Comparison of ENCODE assay signal across 16 cellular contexts in genomic region chr15:78130012-78130353, GRCh38. TPM values are rescaled to one million over a fixed set of nuclear protein-coding genes. Genes with fewer than 3 reads are reported as not detected.
A peak's percentile ranks its signal among the peaks of the same experiment; 100 is the strongest.
DNase-seq lines count a peak whose midpoint lies in the region; ATAC-seq and TF ChIP-seq lines count a peak whose summit lies in the region.
"Had no signal": no experiment of that assay in that cellular context is flagged by ENCODE, and none has a peak within 500 bp of the region (broad histone marks: within the 10 kb centered on the region; RNA-seq: fewer than 3 reads in every experiment).

No MANE protein-coding gene starts in this region.

- no peak overlapping the region for H3K9ac ChIP-seq in HUES48 (ENCODE audit: low read depth, low read length)
- H3K9ac ChIP-seq: parathyroid adenoma had no signal

- H3K36me3 ChIP-seq in HUES48 (ENCODE audit: control insufficient read depth, insufficient read depth, low read length): no peaks in the 10 kb centered on the region
- H3K36me3 ChIP-seq: upper lobe of right lung had no signal

- 0 out of 2 replicates have a peak overlapping the region, but pooled peaks have one; percentile 97 for H3K4me3 ChIP-seq in HUES48 (ENCODE audit: low read depth, low read length)

- intact Hi-C loops in activated CD8-positive, alpha-beta T cell treated with anti-CD3 and anti-CD28 coated beads for 36 hours (cut with micrococcal nuclease): no loop called here
- intact Hi-C loops in dendritic cell treated with granulocyte-macrophage colony-stimulating factor and Interleukin-4, amounts not matched to agents 40 ng/mL and 50 ng/mL, for 4 days (cut with micrococcal nuclease): loop anchor here (5.0 kb wide), 1 partner anchor 112 kb away; no protein-coding TSS in a partner anchor

- H3K9me3 ChIP-seq in HUES48 (ENCODE audit: control insufficient read depth, insufficient read depth, low read length): no peaks in the 10 kb centered on the region
- H3K9me3 ChIP-seq: upper lobe of right lung had no signal

- DNase-seq in activated CD8-positive, alpha-beta T cell treated with anti-CD3 and anti-CD28 coated beads for 36 hours: no peak
- no peak for DNase-seq in activated CD8-positive, alpha-beta T cell treated with anti-CD3 and anti-CD28 coated beads, Interleukin-2, amount 10 ng/mL, durations not matched to agents 7 days and 5 days
- DNase-seq in osteocyte (ENCODE audit: extremely low spot score, unreplicated experiment) (no peak), SHP77 treated with DMSO at 0.1 percent for 48 hours (lab: John Stamatoyannopoulos, UW) (no peak)
- DNase-seq: head of caudate nucleus, Karpas-422, NCI-H187 treated with DMSO at 0.1 percent for 48 hours, SIG-M5, upper lobe of right lung had no signal

- peak overlapping the region; percentile 70 for H3K4me3 Mint-ChIP-seq in activated CD8-positive, alpha-beta T cell treated with anti-CD3 and anti-CD28 coated beads for 36 hours
- H3K4me3 Mint-ChIP-seq in activated CD8-positive, alpha-beta T cell treated with anti-CD3 and anti-CD28 coated beads, Interleukin-2, amount 10 ng/mL, durations not matched to agents 7 days and 5 days: no peak overlapping the region
- H3K4me3 Mint-ChIP-seq in dendritic cell treated with granulocyte-macrophage colony-stimulating factor and Interleukin-4, amounts not matched to agents 40 ng/mL and 50 ng/mL, for 4 days: peak overlapping the region; percentile 79
- peak overlapping the region; percentile 71 for H3K4me3 Mint-ChIP-seq in osteocyte (ENCODE audit: unreplicated experiment)

- H3K4me1 Mint-ChIP-seq in activated CD8-positive, alpha-beta T cell treated with anti-CD3 and anti-CD28 coated beads for 36 hours (ENCODE audit: low read depth): peaks cover 22% of the 10 kb centered on the region
- H3K4me1 Mint-ChIP-seq in activated CD8-positive, alpha-beta T cell treated with anti-CD3 and anti-CD28 coated beads, Interleukin-2, amount 10 ng/mL, durations not matched to agents 7 days and 5 days (ENCODE audit: low read depth): peaks cover 24% of the 10 kb centered on the region
- peaks cover 29% of the 10 kb centered on the region for H3K4me1 Mint-ChIP-seq in dendritic cell treated with granulocyte-macrophage colony-stimulating factor and Interleukin-4, amounts not matched to agents 40 ng/mL and 50 ng/mL, for 4 days (ENCODE audit: low read depth)
- peaks cover 13% of the 10 kb centered on the region for H3K4me1 Mint-ChIP-seq in osteocyte (ENCODE audit: unreplicated experiment)

- H3K9me3 Mint-ChIP-seq in activated CD8-positive, alpha-beta T cell treated with anti-CD3 and anti-CD28 coated beads for 36 hours: no peaks in the 10 kb centered on the region
- no peaks in the 10 kb centered on the region for H3K9me3 Mint-ChIP-seq in activated CD8-positive, alpha-beta T cell treated with anti-CD3 and anti-CD28 coated beads, Interleukin-2, amount 10 ng/mL, durations not matched to agents 7 days and 5 days (ENCODE audit: insufficient read depth)
- no peaks in the 10 kb centered on the region for H3K9me3 Mint-ChIP-seq in dendritic cell treated with granulocyte-macrophage colony-stimulating factor and Interleukin-4, amounts not matched to agents 40 ng/mL and 50 ng/mL, for 4 days
- H3K9me3 Mint-ChIP-seq in osteocyte (ENCODE audit: unreplicated experiment): no peaks in the 10 kb centered on the region

- POLR2A ChIA-PET in activated CD8-positive, alpha-beta T cell treated with anti-CD3 and anti-CD28 coated beads for 36 hours (lab: Charles Lee): interaction anchor here (1.3 kb wide), 2 partner anchors 20 to 65 kb away, joined by 3 to 5 read pairs; partner anchors contain the start of gene IDH3A
- POLR2A ChIA-PET in activated CD8-positive, alpha-beta T cell treated with anti-CD3 and anti-CD28 coated beads, Interleukin-2, amount 10 ng/mL, durations not matched to agents 7 days and 5 days (lab: Charles Lee): interaction anchor here (1.4 to 2.8 kb wide), 3 partner anchors 18 to 65 kb away, joined by 3 to 21 read pairs (median 7); partner anchors contain the start of gene IDH3A

- peak overlapping the region; percentile 62 for H3K27ac Mint-ChIP-seq in activated CD8-positive, alpha-beta T cell treated with anti-CD3 and anti-CD28 coated beads for 36 hours
- no peak overlapping the region for H3K27ac Mint-ChIP-seq in activated CD8-positive, alpha-beta T cell treated with anti-CD3 and anti-CD28 coated beads, Interleukin-2, amount 10 ng/mL, durations not matched to agents 7 days and 5 days
- H3K27ac Mint-ChIP-seq in dendritic cell treated with granulocyte-macrophage colony-stimulating factor and Interleukin-4, amounts not matched to agents 40 ng/mL and 50 ng/mL, for 4 days: no peak overlapping the region
- peak overlapping the region; percentile 79 for H3K27ac Mint-ChIP-seq in osteocyte (ENCODE audit: unreplicated experiment)

- peaks cover 10% of the 10 kb centered on the region for H3K4me1 ChIP-seq in HUES48 (ENCODE audit: control insufficient read depth, insufficient read depth, low read length)
- H3K4me1 ChIP-seq: parathyroid adenoma had no signal

- H3K27me3 ChIP-seq in HUES48 (ENCODE audit: control insufficient read depth, insufficient read depth, low read length): no peaks in the 10 kb centered on the region
- H3K27me3 ChIP-seq: upper lobe of right lung had no signal

- CTCF ChIA-PET in activated CD8-positive, alpha-beta T cell treated with anti-CD3 and anti-CD28 coated beads for 36 hours (lab: Charles Lee): interaction anchor here (1.0 to 3.6 kb wide), 13 partner anchors 7 to 171 kb away, joined by 3 to 63 read pairs (median 6); no protein-coding TSS in a partner anchor
- CTCF ChIA-PET in activated CD8-positive, alpha-beta T cell treated with anti-CD3 and anti-CD28 coated beads, Interleukin-2, amount 10 ng/mL, durations not matched to agents 7 days and 5 days (lab: Charles Lee): interaction anchor here (1.0 to 14.8 kb wide), 19 partner anchors 8 to 165 kb away, joined by 3 to 211 read pairs (median 5); partner anchors contain the start of genes ACSBG1 and IDH3A

- no peak for ATAC-seq in activated CD8-positive, alpha-beta T cell treated with anti-CD3 and anti-CD28 coated beads for 36 hours
- no peak for ATAC-seq in activated CD8-positive, alpha-beta T cell treated with anti-CD3 and anti-CD28 coated beads, Interleukin-2, amount 10 ng/mL, durations not matched to agents 7 days and 5 days
- ATAC-seq in GM18907 (IDR thresholded peaks at IDR 0.05; ENCODE audit: unreplicated experiment): no peak
- ATAC-seq in GM18873 (IDR thresholded peaks at IDR 0.05; ENCODE audit: low FRiP score, unreplicated experiment): no peak
- ATAC-seq: left lobe of liver, upper lobe of right lung had no signal

- H3K36me3 Mint-ChIP-seq in activated CD8-positive, alpha-beta T cell treated with anti-CD3 and anti-CD28 coated beads for 36 hours (ENCODE audit: low read depth): no peaks in the 10 kb centered on the region
- no peaks in the 10 kb centered on the region for H3K36me3 Mint-ChIP-seq in activated CD8-positive, alpha-beta T cell treated with anti-CD3 and anti-CD28 coated beads, Interleukin-2, amount 10 ng/mL, durations not matched to agents 7 days and 5 days (ENCODE audit: low read depth)
- no peaks in the 10 kb centered on the region for H3K36me3 Mint-ChIP-seq in dendritic cell treated with granulocyte-macrophage colony-stimulating factor and Interleukin-4, amounts not matched to agents 40 ng/mL and 50 ng/mL, for 4 days (ENCODE audit: low read depth)
- no peaks in the 10 kb centered on the region for H3K36me3 Mint-ChIP-seq in osteocyte (ENCODE audit: unreplicated experiment)

- H3K27me3 Mint-ChIP-seq in activated CD8-positive, alpha-beta T cell treated with anti-CD3 and anti-CD28 coated beads for 36 hours: peaks cover 1% of the 10 kb centered on the region
- no peaks in the 10 kb centered on the region for H3K27me3 Mint-ChIP-seq in activated CD8-positive, alpha-beta T cell treated with anti-CD3 and anti-CD28 coated beads, Interleukin-2, amount 10 ng/mL, durations not matched to agents 7 days and 5 days (ENCODE audit: low read depth)
- peaks cover 17% of the 10 kb centered on the region for H3K27me3 Mint-ChIP-seq in dendritic cell treated with granulocyte-macrophage colony-stimulating factor and Interleukin-4, amounts not matched to agents 40 ng/mL and 50 ng/mL, for 4 days
- H3K27me3 Mint-ChIP-seq in osteocyte (ENCODE audit: unreplicated experiment): no peaks in the 10 kb centered on the region

- H3K27ac ChIP-seq in HUES48 (ENCODE audit: low read depth, low read length): no peak overlapping the region
- H3K27ac ChIP-seq: parathyroid adenoma, upper lobe of right lung had no signal

- no peak for TF ChIP-seq CTCF in activated CD8-positive, alpha-beta T cell treated with anti-CD3 and anti-CD28 coated beads for 36 hours (IDR thresholded peaks at IDR 0.05)
- TF ChIP-seq CTCF in osteocyte (IDR thresholded peaks at IDR 0.05): no peak

RNA-seq across cellular contexts. Expression of gene CIB2, which starts 1.3 kb away (rescaled TPM):
- 1 to 10 TPM; 1.6 TPM for total RNA-seq in activated CD8-positive, alpha-beta T cell treated with anti-CD3 and anti-CD28 coated beads for 36 hours
- total RNA-seq in activated CD8-positive, alpha-beta T cell treated with anti-CD3 and anti-CD28 coated beads, Interleukin-2, amount 10 ng/mL, durations not matched to agents 7 days and 5 days: 1 to 10 TPM; 1.4 to 2.2 TPM
- total RNA-seq in osteocyte: 7.6 and 9.6 TPM in 2 replicates

RNA-seq across cellular contexts. Expression of gene IDH3A, which starts 19.2 kb away (rescaled TPM):
- total RNA-seq in activated CD8-positive, alpha-beta T cell treated with anti-CD3 and anti-CD28 coated beads for 36 hours: 100 to 1,000 TPM; 106 to 110 TPM
- total RNA-seq in activated CD8-positive, alpha-beta T cell treated with anti-CD3 and anti-CD28 coated beads, Interleukin-2, amount 10 ng/mL, durations not matched to agents 7 days and 5 days: 10 to 100 TPM; 80.7 to 84.2 TPM
- total RNA-seq in osteocyte: 46.7 and 47.4 TPM in 2 replicates

RNA-seq across cellular contexts. Expression of gene SH2D7, which starts 37.6 kb away (rescaled TPM):
- not detected for total RNA-seq in activated CD8-positive, alpha-beta T cell treated with anti-CD3 and anti-CD28 coated beads for 36 hours
- under 1 TPM; 0.29 to 0.31 TPM for total RNA-seq in activated CD8-positive, alpha-beta T cell treated with anti-CD3 and anti-CD28 coated beads, Interleukin-2, amount 10 ng/mL, durations not matched to agents 7 days and 5 days
- not detected in 2 replicates for total RNA-seq in osteocyte
- total RNA-seq: epithelial cell of proximal tubule, left lobe of liver, upper lobe of right lung had no signal

RNA-seq across cellular contexts. Expression of gene TBC1D2B, which starts 52.5 kb away (rescaled TPM):
- total RNA-seq in activated CD8-positive, alpha-beta T cell treated with anti-CD3 and anti-CD28 coated beads for 36 hours: 10 to 100 TPM; 62.9 to 65.7 TPM
- total RNA-seq in activated CD8-positive, alpha-beta T cell treated with anti-CD3 and anti-CD28 coated beads, Interleukin-2, amount 10 ng/mL, durations not matched to agents 7 days and 5 days: 100 to 1,000 TPM; 109 to 119 TPM
- total RNA-seq in osteocyte: 65.5 and 69.3 TPM in 2 replicates

Comparison
In these comparisons a context has a peak if more than half of its experiments do, and no peak if none do; other contexts are left out.
1. H3K27ac Mint-ChIP-seq: peak in activated CD8-positive, alpha-beta T cell treated with anti-CD3 and anti-CD28 coated beads for 36 hours (single experiment) and osteocyte (single experiment); none in activated CD8-positive, alpha-beta T cell treated with anti-CD3 and anti-CD28 coated beads, Interleukin-2, amount 10 ng/mL, durations not matched to agents 7 days and 5 days (single experiment) and dendritic cell treated with granulocyte-macrophage colony-stimulating factor and Interleukin-4, amounts not matched to agents 40 ng/mL and 50 ng/mL, for 4 days (single experiment).